12 cellular contexts compared by ENCODE assay signal in the genomic region with DNA sequence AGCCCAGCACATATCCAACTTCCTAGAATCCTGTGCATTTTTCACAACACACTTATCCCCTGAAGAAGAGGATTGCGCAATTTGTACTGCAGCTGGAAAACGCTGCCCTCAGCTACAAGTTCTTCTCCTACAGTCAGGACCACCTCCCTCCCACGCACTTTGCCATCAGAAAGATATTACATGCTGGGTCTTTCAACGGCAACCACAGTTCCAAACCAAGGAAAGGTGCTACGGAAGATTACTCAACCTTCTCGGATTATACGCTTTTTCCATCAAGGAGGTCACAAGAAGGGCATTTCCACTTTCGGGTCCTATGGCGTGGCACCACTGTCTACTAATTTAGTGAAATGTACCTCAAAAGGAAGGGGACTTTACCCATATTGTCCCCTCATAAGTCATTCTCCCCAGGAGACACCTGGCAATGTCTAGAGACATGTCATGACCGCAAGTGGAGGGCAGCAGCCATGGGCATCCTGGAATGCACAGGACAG. TPM values are rescaled to one million over a fixed set of nuclear protein-coding genes. Genes with fewer than 3 reads are reported as not detected.
A peak's percentile ranks its signal among the peaks of the same experiment; 100 is the strongest.
DNase-seq lines count a peak whose midpoint lies in the region; ATAC-seq lines count a peak whose summit lies in the region.
"Had no signal": no experiment of that assay in that cellular context is flagged by ENCODE, and none has a peak within 500 bp of the region (broad histone marks: within the 10 kb centered on the region; RNA-seq: fewer than 3 reads in every experiment).

No MANE protein-coding gene starts in this region.

- peak; percentile 33 for ATAC-seq in HG02678 (IDR thresholded peaks at IDR 0.05; ENCODE audit: unreplicated experiment)
- ATAC-seq in sciatic nerve, result peak; percentile 83
- no peak for ATAC-seq in GM21786 (IDR thresholded peaks at IDR 0.05; ENCODE audit: unreplicated experiment)
- ATAC-seq in HG02938 (IDR thresholded peaks at IDR 0.05; ENCODE audit: unreplicated experiment), result no peak

- DNase-seq in CD1c-positive myeloid dendritic cell (ENCODE audit: extremely low spot score) (peak; percentile 9), sciatic nerve (ENCODE audit: low spot score) (no peak), NCI-H2107 (lab: John Stamatoyannopoulos, UW) (no peak), 8988T (no peak)
- peak; percentile 24 for DNase-seq in activated T-helper 9 cell treated with anti-CD3 and anti-CD28 coated beads, Interleukin-2, amount 50 U/mL, for 16 hours (ENCODE audit: low read depth)
- DNase-seq: caudate nucleus, NCI-H1694 treated with DMSO at 0.1 percent for 48 hours, PC-9 had no signal

- intact Hi-C loops in sciatic nerve (cut with DNase I), result no loop called here

RNA-seq across cellular contexts. Expression of a gene that starts 35.2 kb away (rescaled TPM):
- total RNA-seq in sciatic nerve, result 113 TPM

RNA-seq across cellular contexts. Expression of a gene that starts 46.4 kb away (rescaled TPM):
- total RNA-seq in sciatic nerve, result not detected
- total RNA-seq: H4, PC-9 had no signal

RNA-seq across cellular contexts. Expression of a gene that starts 59.7 kb away (rescaled TPM):
- 118 TPM for total RNA-seq in sciatic nerve

Comparison
In these comparisons a context has a peak if more than half of its experiments do, and no peak if none do; other contexts are left out.
1. DNase-seq: peak in CD1c-positive myeloid dendritic cell (single experiment) and activated T-helper 9 cell treated with anti-CD3 and anti-CD28 coated beads, Interleukin-2, amount 50 U/mL, for 16 hours (single experiment); none in sciatic nerve (single experiment), NCI-H2107 (single experiment) and 8988T (single experiment).
2. ATAC-seq: peak in HG02678 (single experiment) and sciatic nerve (single experiment); none in GM21786 (single experiment) and HG02938 (single experiment).